In the genomic region with DNA sequence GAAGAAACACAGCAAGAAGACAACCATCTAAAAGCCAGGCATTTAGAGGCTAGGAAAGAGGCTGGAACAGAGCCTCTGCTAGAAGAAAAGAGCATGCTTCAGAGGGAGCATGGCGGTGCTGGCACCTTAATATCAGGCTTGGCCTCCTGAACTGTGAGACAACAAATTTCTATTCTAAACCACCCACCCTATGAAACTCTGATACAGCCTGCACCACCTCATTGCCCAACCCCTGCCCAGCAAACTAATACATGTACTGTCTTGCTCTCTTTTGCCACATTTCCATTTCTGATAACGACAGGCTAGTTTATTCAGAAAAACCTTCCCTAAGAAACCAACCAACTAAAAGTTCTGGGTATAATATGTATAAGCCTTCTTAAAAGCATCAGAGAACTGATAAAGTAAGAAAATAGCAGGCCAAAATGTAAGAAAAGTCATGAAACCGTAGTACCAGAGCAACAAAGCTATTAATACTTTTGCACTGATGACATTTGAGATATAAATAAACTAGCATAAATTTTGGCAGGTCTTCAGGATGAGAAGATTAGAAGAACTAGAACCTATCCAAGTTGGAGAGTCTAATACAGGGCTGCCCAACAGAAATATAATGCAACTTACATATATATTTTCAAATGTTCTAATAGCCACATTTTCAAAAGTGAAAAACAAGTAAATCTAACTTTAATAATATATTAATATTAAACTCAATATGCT, we compare ENCODE assay signal across 28 cellular contexts.
"Had no signal": no experiment of that assay in that cellular context is flagged by ENCODE, and none has a peak within 500 bp of the region (broad histone marks: within the 10 kb centered on the region; RNA-seq: fewer than 3 reads in every experiment).

No MANE protein-coding gene starts in this region.

- H3K4me1 ChIP-seq: SJCRH30 had no signal

- H3K27ac ChIP-seq: SJCRH30, VCaP had no signal

- H3K4me2 ChIP-seq: SK-N-SH had no signal

- DNase-seq: activated CD4-positive, alpha-beta memory T cell treated with anti-CD3 and anti-CD28 coated beads for 36 hours; activated CD4-positive, alpha-beta T cell treated with anti-CD3 and anti-CD28 coated beads, Interleukin-2, amount 10 ng/mL, durations not matched to agents 7 days and 5 days; activated CD4-positive, CD25-positive, alpha-beta regulatory T cell; activated CD8-positive, alpha-beta memory T cell treated with anti-CD3 and anti-CD28 coated beads for 24 hours; activated effector memory CD4-positive, alpha-beta T cell treated with anti-CD3 and anti-CD28 coated beads, Interleukin-2, amount 50 U/mL, for 16 hours; activated naive CD4-positive, alpha-beta T cell treated with Interleukin-2 at 50 U/mL for 16 hours; activated naive CD8-positive, alpha-beta T cell treated with anti-CD3 and anti-CD28 coated beads, Interleukin-2, amount 50 U/mL, for 24 hours; activated T-cell treated with anti-CD3 and anti-CD28 coated beads, Interleukin-2, amount 50 U/mL, for 4 hours; amniotic stem cell; MG63; MV-4-11; NCI-H1092 treated with DMSO at 0.1 percent for 48 hours; NCI-H1436; NCI-H1694 treated with DMSO at 0.1 percent for 48 hours; NCI-H2081; NCI-H2171; NCI-H226; NCI-H526 treated with DMSO at 0.1 percent for 48 hours; NK-92 treated with Interleukin-12 subunit alpha and Interleukin-12 subunit beta, amount 100 ng/mL, for 24 hours; OCI-M1; Right ventricle myocardium superior; RPMI8226; SJCRH30; SK-N-SH; T-helper 1 cell had no signal

- H3K9me3 ChIP-seq: MG63, SJCRH30, SK-N-SH had no signal

- H3K9ac ChIP-seq: SK-N-SH had no signal

- H3K36me3 ChIP-seq: MG63, SJCRH30 had no signal

- ATAC-seq: activated naive CD4-positive, alpha-beta T cell treated with anti-CD3 and anti-CD28 coated beads, Interleukin-2, amount 50 U/mL, for 72 hours; activated naive CD8-positive, alpha-beta T cell treated with anti-CD3 and anti-CD28 coated beads, Interleukin-2, amount 50 U/mL, for 24 hours; activated T-cell treated with anti-CD3 and anti-CD28 coated beads, Interleukin-2, amount 50 U/mL, for 4 hours; Panc1 had no signal

- H3K4me3 ChIP-seq: MG63, SJCRH30 had no signal

- H3K27me3 ChIP-seq: MG63, SJCRH30 had no signal
